Comparison of ENCODE assay signal across 23 cellular contexts in the genomic region with DNA sequence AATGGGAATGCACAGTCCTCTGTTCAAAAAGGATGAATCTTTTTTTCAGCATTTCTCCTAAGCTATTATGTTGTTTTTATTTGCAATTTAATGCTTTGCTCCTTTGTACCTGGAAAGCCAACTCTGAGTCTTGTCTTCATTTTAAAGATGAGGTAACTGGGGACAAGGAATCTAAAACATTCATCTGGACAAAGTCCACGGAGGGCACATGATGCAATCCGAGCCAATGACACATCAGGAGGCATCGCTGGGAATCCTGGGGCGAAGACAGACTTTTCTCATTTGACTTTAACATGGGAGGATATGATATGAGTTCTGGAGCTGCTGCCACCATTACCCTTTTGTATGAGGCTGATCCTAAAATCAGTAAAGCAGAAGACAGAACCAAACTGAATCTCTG.
"Had no signal": no experiment of that assay in that cellular context is flagged by ENCODE, and none has a peak within 500 bp of the region (broad histone marks: within the 10 kb centered on the region; RNA-seq: fewer than 3 reads in every experiment).

No MANE protein-coding gene starts in this region.

- H3K4me3 ChIP-seq: ovary, psoas muscle, right atrium auricular region, tibial artery, uterus had no signal

- H3K27me3 ChIP-seq: neutrophil, ovary, right atrium auricular region, tibial artery, uterus had no signal

- H3K4me3 Mint-ChIP-seq: activated CD8-positive, alpha-beta T cell treated with anti-CD3 and anti-CD28 coated beads, Interleukin-2, amount 10 ng/mL, durations not matched to agents 7 days and 5 days; activated naive CD8-positive, alpha-beta T cell treated with anti-CD3 and anti-CD28 coated beads, Interleukin-2, amount 50 U/mL, for 24 hours; activated T-helper 1 cell treated with anti-CD3 and anti-CD28 coated beads, Interleukin-12 subunit alpha, Interleukin-12 subunit beta, Interleukin-2, Interleukin-4 antibody, amounts not matched to agents 30 ng/mL and 10 ng/mL and 1 ng/mL, durations not matched to agents 14 hours and 24 hours and 36 hours; natural killer cell treated with Interleukin-12 subunit alpha and Interleukin-12 subunit beta and Interleukin-15 and Interleukin-18, amount 100 ng/mL, for 72 hours; stimulated activated naive CD8-positive, alpha-beta T cell treated with anti-CD3 and anti-CD28 coated beads, Interleukin-15, amount 100 ng/mL, for 72 hours; T-helper 2 cell treated with Interferon-gamma antibody and Interleukin-4, amounts not matched to agents 5 μg/mL and 100 μg/mL, for 36 hours had no signal

- H3K9me3 Mint-ChIP-seq: activated T-helper 1 cell treated with anti-CD3 and anti-CD28 coated beads, Interleukin-12 subunit alpha, Interleukin-12 subunit beta, Interleukin-2, Interleukin-4 antibody, amounts not matched to agents 30 ng/mL and 10 ng/mL and 1 ng/mL, durations not matched to agents 14 hours and 24 hours and 36 hours had no signal

- DNase-seq: activated CD4-positive, alpha-beta T cell treated with anti-CD3 and anti-CD28 coated beads, Interleukin-2, amount 50 U/mL, for 1 hour; activated CD4-positive, CD25-positive, alpha-beta regulatory T cell treated with anti-CD3 and anti-CD28 coated beads, Interleukin-2, amount 50 U/mL, for 72 hours; activated CD8-positive, alpha-beta T cell treated with anti-CD3 and anti-CD28 coated beads, Interleukin-2, amount 10 ng/mL, durations not matched to agents 7 days and 5 days; activated gamma-delta T cell; activated naive CD4-positive, alpha-beta T cell treated with anti-CD3 and anti-CD28 coated beads, Interleukin-2, amount 50 U/mL, for 16 hours; activated naive CD8-positive, alpha-beta T cell treated with anti-CD3 and anti-CD28 coated beads, Interleukin-2, amount 50 U/mL, for 24 hours; erythroblast; foreskin fibroblast; left ventricle myocardium superior; mammary epithelial cell; ovary; psoas muscle; stimulated activated CD4-positive, alpha-beta T cell treated with anti-CD3 and anti-CD28 coated beads, Interleukin-12 subunit alpha, Interleukin-12 subunit beta, amount 100 ng/mL, for 4 hours; stimulated activated naive CD8-positive, alpha-beta T cell treated with anti-CD3 and anti-CD28 coated beads, Interleukin-15, amount 100 ng/mL, for 72 hours; tibial artery; uterus had no signal

- FAIRE-seq: endometrium had no signal

- H3K4me1 Mint-ChIP-seq: activated naive CD8-positive, alpha-beta T cell treated with anti-CD3 and anti-CD28 coated beads, Interleukin-2, amount 50 U/mL, for 24 hours; stimulated activated naive CD8-positive, alpha-beta T cell treated with anti-CD3 and anti-CD28 coated beads, Interleukin-15, amount 100 ng/mL, for 72 hours had no signal

- H3K27ac ChIP-seq: neutrophil, ovary, psoas muscle, right atrium auricular region, tibial artery, uterus, VCaP had no signal

- H3K9me3 ChIP-seq: neutrophil, ovary, psoas muscle, right atrium auricular region, tibial artery, uterus had no signal

- H3K27ac Mint-ChIP-seq: activated CD8-positive, alpha-beta T cell treated with anti-CD3 and anti-CD28 coated beads, Interleukin-2, amount 10 ng/mL, durations not matched to agents 7 days and 5 days; activated naive CD8-positive, alpha-beta T cell treated with anti-CD3 and anti-CD28 coated beads, Interleukin-2, amount 50 U/mL, for 24 hours; activated T-helper 1 cell treated with anti-CD3 and anti-CD28 coated beads, Interleukin-12 subunit alpha, Interleukin-12 subunit beta, Interleukin-2, Interleukin-4 antibody, amounts not matched to agents 30 ng/mL and 10 ng/mL and 1 ng/mL, durations not matched to agents 14 hours and 24 hours and 36 hours; natural killer cell treated with Interleukin-12 subunit alpha and Interleukin-12 subunit beta and Interleukin-15 and Interleukin-18, amount 100 ng/mL, for 72 hours; stimulated activated naive CD8-positive, alpha-beta T cell treated with anti-CD3 and anti-CD28 coated beads, Interleukin-15, amount 100 ng/mL, for 72 hours; T-helper 2 cell treated with Interferon-gamma antibody and Interleukin-4, amounts not matched to agents 5 μg/mL and 100 μg/mL, for 36 hours had no signal

- H3K27me3 Mint-ChIP-seq: activated naive CD8-positive, alpha-beta T cell treated with anti-CD3 and anti-CD28 coated beads, Interleukin-2, amount 50 U/mL, for 24 hours; natural killer cell treated with Interleukin-12 subunit alpha and Interleukin-12 subunit beta and Interleukin-15 and Interleukin-18, amount 100 ng/mL, for 72 hours; stimulated activated naive CD8-positive, alpha-beta T cell treated with anti-CD3 and anti-CD28 coated beads, Interleukin-15, amount 100 ng/mL, for 72 hours had no signal

- H3K36me3 ChIP-seq: neutrophil, ovary, right atrium auricular region, tibial artery, uterus had no signal

- H3K36me3 Mint-ChIP-seq: natural killer cell treated with Interleukin-12 subunit alpha and Interleukin-12 subunit beta and Interleukin-15 and Interleukin-18, amount 100 ng/mL, for 72 hours had no signal

- H3K4me1 ChIP-seq: psoas muscle, right atrium auricular region, tibial artery, uterus had no signal

- ATAC-seq: activated CD8-positive, alpha-beta T cell treated with anti-CD3 and anti-CD28 coated beads, Interleukin-2, amount 10 ng/mL, durations not matched to agents 7 days and 5 days; activated naive CD8-positive, alpha-beta T cell treated with anti-CD3 and anti-CD28 coated beads, Interleukin-2, amount 50 U/mL, for 24 hours; left ventricle myocardium superior; natural killer cell treated with Interleukin-12 subunit alpha and Interleukin-12 subunit beta and Interleukin-15 and Interleukin-18, amount 100 ng/mL, for 72 hours; psoas muscle; stimulated activated naive CD8-positive, alpha-beta T cell treated with anti-CD3 and anti-CD28 coated beads, Interleukin-15, amount 100 ng/mL, for 72 hours had no signal
